1 cellular context compared by ENCODE assay signal in genomic region chr16:5071681-5072333, GRCh38.
TF ChIP-seq lines count a peak whose summit lies in the region.

Gene ALG1, plus strand, starts transcription at chr16:5071843. Its CDS starts 7 bp downstream, at chr16:5071850.

TF ChIP-seq in GM12878, 131 proteins besides CTCF, POLR2A, EP300 and RAD21 (continued from another document and continues in another):
- TF ChIP-seq CUX1 (IDR thresholded peaks at IDR 0.05; ENCODE audit: insufficient replicate concordance, low read depth, low read length) (no peak), SUZ12 (IDR thresholded peaks at IDR 0.05; ENCODE audit: unreplicated experiment) (no peak), E4F1 (IDR thresholded peaks at IDR 0.05; ENCODE audit: borderline replicate concordance, partially characterized antibody) (no peak), MEF2A (IDR thresholded peaks at IDR 0.05; ENCODE audit: insufficient read depth, low read depth, low read length) (no peak), RB1 (IDR thresholded peaks at IDR 0.05; ENCODE audit: borderline replicate concordance) (peak; percentile 69; the same call in 1 of the 2 replicates), JUND (IDR thresholded peaks at IDR 0.05; ENCODE audit: low read depth, low read length) (no peak), LARP7 (IDR thresholded peaks at IDR 0.05) (no peak; the same call in none of the 2 replicates), TAF1 (IDR thresholded peaks at IDR 0.05; ENCODE audit: borderline replicate concordance, low read depth, low read length) (peak; percentile 95), BCL3 (IDR thresholded peaks at IDR 0.05; ENCODE audit: borderline replicate concordance, insufficient read depth, low read depth, low read length, poor library complexity, severe bottlenecking) (no peak), GABPA (IDR thresholded peaks at IDR 0.05; ENCODE audit: low read depth) (no peak), KLF5 (IDR thresholded peaks at IDR 0.05; ENCODE audit: partially characterized antibody) (no peak), MYB (IDR thresholded peaks at IDR 0.05; ENCODE audit: borderline replicate concordance, low read depth, low read length) (no peak; the same call in 1 of the 2 replicates), BHLHE40 (IDR thresholded peaks at IDR 0.05; ENCODE audit: borderline replicate concordance in 1 of 2, low read depth in 2 of 2, low read length in 1 of 2) (peak; percentile 94 to 99), ZNF274 (IDR thresholded peaks at IDR 0.05; ENCODE audit: insufficient read depth, insufficient read length) (no peak), MTA3 (IDR thresholded peaks at IDR 0.05; ENCODE audit: borderline replicate concordance, low read length) (no peak), BRCA1 (IDR thresholded peaks at IDR 0.05; ENCODE audit: low read depth, low read length) (no peak), CREM (IDR thresholded peaks at IDR 0.05; ENCODE audit: low read depth) (no peak), PAX5 (IDR thresholded peaks at IDR 0.05; ENCODE audit: borderline replicate concordance, low read depth, low read length) (no peak), GATAD2B (conservative IDR thresholded peaks at IDR 0.05; ENCODE audit: low read depth) (peak; percentile 73), SMARCA5 (IDR thresholded peaks at IDR 0.05) (0 out of 2 replicates have a peak, but pooled peaks have one; percentile 0), CBFB (IDR thresholded peaks at IDR 0.05; ENCODE audit: low read depth) (peak; percentile 72), YBX1 (IDR thresholded peaks at IDR 0.05) (no peak), BCLAF1 (IDR thresholded peaks at IDR 0.05) (no peak), ZNF207 (IDR thresholded peaks at IDR 0.05; ENCODE audit: borderline replicate concordance) (no peak), NBN (IDR thresholded peaks at IDR 0.05) (no peak; the same call in 1 of the 2 replicates), ZZZ3 (IDR thresholded peaks at IDR 0.05; ENCODE audit: control insufficient read depth, insufficient read length, low read depth) (no peak), NFYA (IDR thresholded peaks at IDR 0.05; ENCODE audit: borderline replicate concordance, low read depth, low read length) (no peak), ZBED1 (IDR thresholded peaks at IDR 0.05; ENCODE audit: borderline replicate concordance) (no peak), STAT1 (conservative IDR thresholded peaks at IDR 0.05) (0 out of 2 replicates have a peak, but pooled peaks have one; percentile 77), HDAC2 (IDR thresholded peaks at IDR 0.05) (peak; percentile 80; the same call in 1 of the 2 replicates), FOXM1 (IDR thresholded peaks at IDR 0.05; ENCODE audit: low read depth, low read length) (no peak), TARDBP (IDR thresholded peaks at IDR 0.05; ENCODE audit: borderline replicate concordance) (peak; percentile 41; the same call in 1 of the 2 replicates), POU2F2 (IDR thresholded peaks at IDR 0.05; ENCODE audit: borderline replicate concordance, low read depth, low read length) (peak; percentile 61; the same call in 1 of the 3 replicates), NR2C1 (IDR thresholded peaks at IDR 0.05) (no peak), SIX5 (IDR thresholded peaks at IDR 0.05; ENCODE audit: low read depth, low read length, severe bottlenecking) (no peak), RAD51 (IDR thresholded peaks at IDR 0.05) (peak; percentile 99), ZNF384 (IDR thresholded peaks at IDR 0.05; ENCODE audit: borderline replicate concordance, low read depth, low read length) (no peak), SP1 (IDR thresholded peaks at IDR 0.05; ENCODE audit: low read depth, low read length) (no peak), PAX8 (IDR thresholded peaks at IDR 0.05) (no peak), ZNF217 (IDR thresholded peaks at IDR 0.05) (no peak)
- TF ChIP-seq, protein P1, sequence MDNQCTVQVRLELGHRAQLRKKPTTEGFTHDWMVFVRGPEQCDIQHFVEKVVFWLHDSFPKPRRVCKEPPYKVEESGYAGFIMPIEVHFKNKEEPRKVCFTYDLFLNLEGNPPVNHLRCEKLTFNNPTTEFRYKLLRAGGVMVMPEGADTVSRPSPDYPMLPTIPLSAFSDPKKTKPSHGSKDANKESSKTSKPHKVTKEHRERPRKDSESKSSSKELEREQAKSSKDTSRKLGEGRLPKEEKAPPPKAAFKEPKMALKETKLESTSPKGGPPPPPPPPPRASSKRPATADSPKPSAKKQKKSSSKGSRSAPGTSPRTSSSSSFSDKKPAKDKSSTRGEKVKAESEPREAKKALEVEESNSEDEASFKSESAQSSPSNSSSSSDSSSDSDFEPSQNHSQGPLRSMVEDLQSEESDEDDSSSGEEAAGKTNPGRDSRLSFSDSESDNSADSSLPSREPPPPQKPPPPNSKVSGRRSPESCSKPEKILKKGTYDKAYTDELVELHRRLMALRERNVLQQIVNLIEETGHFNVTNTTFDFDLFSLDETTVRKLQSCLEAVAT (IDR thresholded peaks at IDR 0.05), result no peak
- TF ChIP-seq, protein P2, sequence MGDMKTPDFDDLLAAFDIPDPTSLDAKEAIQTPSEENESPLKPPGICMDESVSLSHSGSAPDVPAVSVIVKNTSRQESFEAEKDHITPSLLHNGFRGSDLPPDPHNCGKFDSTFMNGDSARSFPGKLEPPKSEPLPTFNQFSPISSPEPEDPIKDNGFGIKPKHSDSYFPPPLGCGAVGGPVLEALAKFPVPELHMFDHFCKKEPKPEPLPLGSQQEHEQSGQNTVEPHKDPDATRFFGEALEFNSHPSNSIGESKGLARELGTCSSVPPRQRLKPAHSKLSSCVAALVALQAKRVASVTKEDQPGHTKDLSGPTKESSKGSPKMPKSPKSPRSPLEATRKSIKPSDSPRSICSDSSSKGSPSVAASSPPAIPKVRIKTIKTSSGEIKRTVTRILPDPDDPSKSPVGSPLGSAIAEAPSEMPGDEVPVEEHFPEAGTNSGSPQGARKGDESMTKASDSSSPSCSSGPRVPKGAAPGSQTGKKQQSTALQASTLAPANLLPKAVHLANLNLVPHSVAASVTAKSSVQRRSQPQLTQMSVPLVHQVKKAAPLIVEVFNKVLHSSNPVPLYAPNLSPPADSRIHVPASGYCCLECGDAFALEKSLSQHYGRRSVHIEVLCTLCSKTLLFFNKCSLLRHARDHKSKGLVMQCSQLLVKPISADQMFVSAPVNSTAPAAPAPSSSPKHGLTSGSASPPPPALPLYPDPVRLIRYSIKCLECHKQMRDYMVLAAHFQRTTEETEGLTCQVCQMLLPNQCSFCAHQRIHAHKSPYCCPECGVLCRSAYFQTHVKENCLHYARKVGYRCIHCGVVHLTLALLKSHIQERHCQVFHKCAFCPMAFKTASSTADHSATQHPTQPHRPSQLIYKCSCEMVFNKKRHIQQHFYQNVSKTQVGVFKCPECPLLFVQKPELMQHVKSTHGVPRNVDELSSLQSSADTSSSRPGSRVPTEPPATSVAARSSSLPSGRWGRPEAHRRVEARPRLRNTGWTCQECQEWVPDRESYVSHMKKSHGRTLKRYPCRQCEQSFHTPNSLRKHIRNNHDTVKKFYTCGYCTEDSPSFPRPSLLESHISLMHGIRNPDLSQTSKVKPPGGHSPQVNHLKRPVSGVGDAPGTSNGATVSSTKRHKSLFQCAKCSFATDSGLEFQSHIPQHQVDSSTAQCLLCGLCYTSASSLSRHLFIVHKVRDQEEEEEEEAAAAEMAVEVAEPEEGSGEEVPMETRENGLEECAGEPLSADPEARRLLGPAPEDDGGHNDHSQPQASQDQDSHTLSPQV (IDR thresholded peaks at IDR 0.05), result no peak
- TF ChIP-seq, protein P3, sequence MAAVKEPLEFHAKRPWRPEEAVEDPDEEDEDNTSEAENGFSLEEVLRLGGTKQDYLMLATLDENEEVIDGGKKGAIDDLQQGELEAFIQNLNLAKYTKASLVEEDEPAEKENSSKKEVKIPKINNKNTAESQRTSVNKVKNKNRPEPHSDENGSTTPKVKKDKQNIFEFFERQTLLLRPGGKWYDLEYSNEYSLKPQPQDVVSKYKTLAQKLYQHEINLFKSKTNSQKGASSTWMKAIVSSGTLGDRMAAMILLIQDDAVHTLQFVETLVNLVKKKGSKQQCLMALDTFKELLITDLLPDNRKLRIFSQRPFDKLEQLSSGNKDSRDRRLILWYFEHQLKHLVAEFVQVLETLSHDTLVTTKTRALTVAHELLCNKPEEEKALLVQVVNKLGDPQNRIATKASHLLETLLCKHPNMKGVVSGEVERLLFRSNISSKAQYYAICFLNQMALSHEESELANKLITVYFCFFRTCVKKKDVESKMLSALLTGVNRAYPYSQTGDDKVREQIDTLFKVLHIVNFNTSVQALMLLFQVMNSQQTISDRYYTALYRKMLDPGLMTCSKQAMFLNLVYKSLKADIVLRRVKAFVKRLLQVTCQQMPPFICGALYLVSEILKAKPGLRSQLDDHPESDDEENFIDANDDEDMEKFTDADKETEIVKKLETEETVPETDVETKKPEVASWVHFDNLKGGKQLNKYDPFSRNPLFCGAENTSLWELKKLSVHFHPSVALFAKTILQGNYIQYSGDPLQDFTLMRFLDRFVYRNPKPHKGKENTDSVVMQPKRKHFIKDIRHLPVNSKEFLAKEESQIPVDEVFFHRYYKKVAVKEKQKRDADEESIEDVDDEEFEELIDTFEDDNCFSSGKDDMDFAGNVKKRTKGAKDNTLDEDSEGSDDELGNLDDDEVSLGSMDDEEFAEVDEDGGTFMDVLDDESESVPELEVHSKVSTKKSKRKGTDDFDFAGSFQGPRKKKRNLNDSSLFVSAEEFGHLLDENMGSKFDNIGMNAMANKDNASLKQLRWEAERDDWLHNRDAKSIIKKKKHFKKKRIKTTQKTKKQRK (IDR thresholded peaks at IDR 0.05; ENCODE audit: low read depth, low read length), result no peak
